In genomic region chrX:140250363-140250762, GRCh38 we compare ENCODE assay signal across 22 cellular contexts.
DNase-seq lines count a peak whose midpoint lies in the region; ATAC-seq and TF ChIP-seq lines count a peak whose summit lies in the region.
"Had no signal": no experiment of that assay in that cellular context is flagged by ENCODE, and none has a peak within 500 bp of the region (broad histone marks: within the 10 kb centered on the region; RNA-seq: fewer than 3 reads in every experiment).

No MANE protein-coding gene starts in this region.

- no CpG with 5 or more reads among the region's 10 CpGs for WGBS in neuronal stem cell (ENCODE audit: extremely low coverage in 2 of 2, insufficient read length in 2 of 2, insufficient replicate concordance in 1 of 2), 2 donors

- H3K4me3 ChIP-seq in GM23338: no peak overlapping the region
- no peak overlapping the region for H3K4me3 ChIP-seq in neuronal stem cell (ENCODE audit: low read length in 2 of 2)
- H3K4me3 ChIP-seq: A549; BLaER1 treated with 17β-estradiol and CSF1 and Interleukin-3, amounts not matched to agents 10 nM and 100 nM; GM12878 had no signal

- no peaks in the 10 kb centered on the region for H3K9me2 ChIP-seq in GM23338 (ENCODE audit: insufficient read depth)

- no peak overlapping the region for H3K4ac ChIP-seq in neuronal stem cell (ENCODE audit: low read length)

- H3F3A ChIP-seq in GM23338 (replicated peaks; ENCODE audit: low read depth): no peaks in the 10 kb centered on the region

- ATAC-seq in GM23338 (no peak), HG02884 (IDR thresholded peaks at IDR 0.05; ENCODE audit: unreplicated experiment) (no peak)
- ATAC-seq: A549, GM12878 had no signal

- H2BK5ac ChIP-seq in neuronal stem cell (ENCODE audit: low read length): no peak overlapping the region

- no peaks in the 10 kb centered on the region for H3K79me2 ChIP-seq in GM23338 (replicated peaks; ENCODE audit: insufficient read depth)

- no peak overlapping the region for H3K14ac ChIP-seq in neuronal stem cell (ENCODE audit: low read length)

- no peak overlapping the region for H3K9ac ChIP-seq in neuronal stem cell (ENCODE audit: low read depth, low read length, poor library complexity)
- H3K9ac ChIP-seq: BLaER1 treated with 17β-estradiol and CSF1 and Interleukin-3, amounts not matched to agents 10 nM and 100 nM had no signal

- H3K27me3 ChIP-seq in GM23338 (ENCODE audit: insufficient read depth) (no peaks in the 10 kb centered on the region), neuronal stem cell (ENCODE audit: control insufficient read depth in 3 of 3, insufficient read depth in 3 of 3, low read depth in 1 of 3, low read length in 3 of 3) (no peaks in the 10 kb centered on the region)
- H3K27me3 ChIP-seq: BE2C had no signal

- H3K18ac ChIP-seq in neuronal stem cell (ENCODE audit: low read length): no peak overlapping the region

- peaks cover 2% of the 10 kb centered on the region for H3K27me3 Mint-ChIP-seq in GM23338 (ENCODE audit: insufficient read depth, low read depth, poor library complexity)
- peaks cover 4% of the 10 kb centered on the region for H3K27me3 Mint-ChIP-seq in glutamatergic neuron (ENCODE audit: unreplicated experiment)
- H3K27me3 Mint-ChIP-seq: CD4-positive, alpha-beta T cell had no signal

- no peak for TF ChIP-seq CTCF in GM23338 (conservative IDR thresholded peaks at IDR 0.05; ENCODE audit: low read depth in 2 of 2)
- no peak for TF ChIP-seq CTCF in glutamatergic neuron (IDR thresholded peaks at IDR 0.05; ENCODE audit: partially characterized antibody, unreplicated experiment)

- no peaks in the 10 kb centered on the region for H3K79me1 ChIP-seq in neuronal stem cell (ENCODE audit: low read depth, low read length)

- H3K4me3 Mint-ChIP-seq in GM23338: no peak overlapping the region
- peak overlapping the region; percentile 72 for H3K4me3 Mint-ChIP-seq in glutamatergic neuron (ENCODE audit: unreplicated experiment)
- H3K4me3 Mint-ChIP-seq: CD14-positive monocyte; CD4-positive, alpha-beta T cell; CD8-positive, alpha-beta memory T cell had no signal

- no peaks in the 10 kb centered on the region for H4K20me1 ChIP-seq in GM23338 (replicated peaks; ENCODE audit: insufficient read depth)
- H4K20me1 ChIP-seq: BLaER1 treated with 17β-estradiol and CSF1 and Interleukin-3, amounts not matched to agents 10 nM and 100 nM had no signal

- no peak overlapping the region for H3K27ac Mint-ChIP-seq in GM23338
- peak overlapping the region; percentile 90 for H3K27ac Mint-ChIP-seq in glutamatergic neuron (ENCODE audit: unreplicated experiment)
- H3K27ac Mint-ChIP-seq: CD14-positive monocyte; CD4-positive, alpha-beta T cell; CD8-positive, alpha-beta memory T cell had no signal

- no peaks in the 10 kb centered on the region for H3K9me3 ChIP-seq in neuronal stem cell (replicated peaks in 1 of 2; ENCODE audit: control insufficient read depth in 2 of 2, insufficient read depth in 1 of 2, low read depth in 1 of 2, low read length in 2 of 2)
- H3K9me3 ChIP-seq: A549, BE2C had no signal

- H2BK120ac ChIP-seq in neuronal stem cell (ENCODE audit: low read depth, low read length): no peak overlapping the region

- H2AFZ ChIP-seq in GM23338 (no peak overlapping the region; the same call in 1 of the 2 replicates), neuronal stem cell (ENCODE audit: low read length) (peak overlapping the region; percentile 80)

- H3K23ac ChIP-seq in neuronal stem cell (ENCODE audit: low read depth, low read length, poor library complexity): no peak overlapping the region

- no peak overlapping the region for H2BK12ac ChIP-seq in neuronal stem cell (ENCODE audit: low read length)

- H3K4me1 ChIP-seq in GM23338 (ENCODE audit: insufficient read depth) (peaks cover 15% of the 10 kb centered on the region), neuronal stem cell (ENCODE audit: control insufficient read depth in 2 of 2, insufficient read depth in 1 of 2, low read depth in 1 of 2, low read length in 2 of 2) (peaks cover 0 to 16% of the 10 kb centered on the region in 2 donors)
- H3K4me1 ChIP-seq: A549; BE2C; BLaER1 treated with 17β-estradiol and CSF1 and Interleukin-3, amounts not matched to agents 10 nM and 100 nM had no signal

- DNase-seq in GM23338 (ENCODE audit: low spot score): no peak
- peak; percentile 60 for DNase-seq in glutamatergic neuron
- DNase-seq in neuronal stem cell (ENCODE audit: low spot score): no peak
- no peak for DNase-seq in stimulated activated CD4-positive, alpha-beta T cell treated with anti-CD3 and anti-CD28 coated beads, Interleukin-4, amount 100 ng/mL, for 1 hour
- no peak for DNase-seq in iPS-NIHi7 (ENCODE audit: extremely low spot score)
- DNase-seq: ACHN; AML-193; BE2C; CD4-positive, alpha-beta T cell; CD8-positive, alpha-beta memory T cell; DMS 273 treated with DMSO at 0.1 percent for 48 hours; DMS79; EL; GDM1; GOT3; HCEC 1CT had no signal

- H4K91ac ChIP-seq in neuronal stem cell (ENCODE audit: low read depth, low read length, poor library complexity): no peak overlapping the region

- no peak overlapping the region for H4K8ac ChIP-seq in neuronal stem cell (ENCODE audit: low read depth, low read length)

- H3K27ac ChIP-seq in GM23338 (ENCODE audit: low read depth): no peak overlapping the region
- H3K27ac ChIP-seq in neuronal stem cell (replicated peaks; ENCODE audit: low read length): no peak overlapping the region
- H3K27ac ChIP-seq: 22Rv1; A549; BLaER1 treated with 17β-estradiol and CSF1 and Interleukin-3, amounts not matched to agents 10 nM and 100 nM had no signal

- peaks cover 26% of the 10 kb centered on the region for H3K4me1 Mint-ChIP-seq in GM23338
- peaks cover 12% of the 10 kb centered on the region for H3K4me1 Mint-ChIP-seq in glutamatergic neuron (ENCODE audit: low read depth, unreplicated experiment)
- H3K4me1 Mint-ChIP-seq: CD14-positive monocyte; CD8-positive, alpha-beta memory T cell had no signal

- H3K4me2 ChIP-seq in GM23338 (peak overlapping the region; percentile 38; the same call in 1 of the 2 replicates), neuronal stem cell (ENCODE audit: insufficient read depth, low read length, poor library complexity, severe bottlenecking) (no peak overlapping the region)
- H3K4me2 ChIP-seq: A549; BLaER1 treated with 17β-estradiol and CSF1 and Interleukin-3, amounts not matched to agents 10 nM and 100 nM had no signal

- H2AK5ac ChIP-seq in neuronal stem cell (ENCODE audit: low read depth, low read length): no peak overlapping the region

- no peaks in the 10 kb centered on the region for H3K36me3 ChIP-seq in GM23338 (ENCODE audit: insufficient read depth)
- no peaks in the 10 kb centered on the region for H3K36me3 ChIP-seq in neuronal stem cell (replicated peaks in 1 of 2; ENCODE audit: control insufficient read depth in 2 of 2, insufficient read depth in 2 of 2, low read length in 2 of 2)
- H3K36me3 ChIP-seq: BE2C; BLaER1 treated with 17β-estradiol and CSF1 and Interleukin-3, amounts not matched to agents 10 nM and 100 nM had no signal

- H3K36me3 Mint-ChIP-seq in GM23338 (ENCODE audit: low read depth) (peaks cover 3% of the 10 kb centered on the region; the same call in 1 of the 3 replicates), glutamatergic neuron (ENCODE audit: unreplicated experiment) (no peaks in the 10 kb centered on the region)
- H3K36me3 Mint-ChIP-seq: CD14-positive monocyte; CD8-positive, alpha-beta memory T cell had no signal

- H3K9me3 Mint-ChIP-seq in GM23338: peaks cover 6% of the 10 kb centered on the region; the same call in 2 of the 3 replicates
- peaks cover 3% of the 10 kb centered on the region for H3K9me3 Mint-ChIP-seq in glutamatergic neuron (ENCODE audit: unreplicated experiment)
- H3K9me3 Mint-ChIP-seq: CD4-positive, alpha-beta T cell had no signal

- no peak overlapping the region for H2BK15ac ChIP-seq in neuronal stem cell (ENCODE audit: low read length)

TF ChIP-seq in GM23338, 12 proteins besides CTCF, POLR2A, EP300 and RAD21 (continues in another document):
- TF ChIP-seq ETS1 (IDR thresholded peaks at IDR 0.05): no peak
- no peak for TF ChIP-seq EZH2 (IDR thresholded peaks at IDR 0.05; ENCODE audit: low read depth, unreplicated experiment)
- TF ChIP-seq CREB1 (CRISPR knock-in tag; IDR thresholded peaks at IDR 0.05; ENCODE audit: low read depth): no peak
- TF ChIP-seq STAT1 (IDR thresholded peaks at IDR 0.05; ENCODE audit: unreplicated experiment): no peak
